ENCODE assay signal across 13 cellular contexts in genomic region chr20:33875055-33875454, GRCh38.
DNase-seq lines count a peak whose midpoint lies in the region; ATAC-seq and TF ChIP-seq lines count a peak whose summit lies in the region.
"Had no signal": no experiment of that assay in that cellular context is flagged by ENCODE, and none has a peak within 500 bp of the region (broad histone marks: within the 10 kb centered on the region; RNA-seq: fewer than 3 reads in every experiment).

No MANE protein-coding gene starts in this region.

- H3K27me3 Mint-ChIP-seq in HFFc6 (ENCODE audit: insufficient read depth): peaks cover 21% of the 10 kb centered on the region
- no peaks in the 10 kb centered on the region for H3K27me3 Mint-ChIP-seq in Caco-2 (ENCODE audit: insufficient read depth, unreplicated experiment)
- H3K27me3 Mint-ChIP-seq: activated naive CD8-positive, alpha-beta T cell had no signal

- CTCF ChIA-PET in Caco-2 (lab: Charles Lee): no interaction called here

- peaks cover 11% of the 10 kb centered on the region for H3K36me3 Mint-ChIP-seq in HFFc6 (ENCODE audit: low read depth)
- no peaks in the 10 kb centered on the region for H3K36me3 Mint-ChIP-seq in Caco-2 (ENCODE audit: insufficient read depth, unreplicated experiment)

- H4K20me1 ChIP-seq in OCI-LY3 (ENCODE audit: insufficient read depth, low read length): no peaks in the 10 kb centered on the region

- H3K27ac ChIP-seq in OCI-LY3 (ENCODE audit: low read length): peak overlapping the region; percentile 36
- H3K27ac ChIP-seq: thoracic aorta had no signal

- POLR2A ChIA-PET in Caco-2 (lab: Charles Lee): no interaction called here

- H3K79me2 ChIP-seq in OCI-LY3 (ENCODE audit: low read length): no peaks in the 10 kb centered on the region

- no peaks in the 10 kb centered on the region for H3K27me3 ChIP-seq in OCI-LY3 (ENCODE audit: low read depth, low read length)
- no peaks in the 10 kb centered on the region for H3K27me3 ChIP-seq in Caco-2 (replicated peaks; ENCODE audit: control insufficient read depth, insufficient read depth, low read length)

- H2AFZ ChIP-seq in OCI-LY3 (ENCODE audit: low read depth, low read length): no peak overlapping the region

- H3K9me3 Mint-ChIP-seq in HFFc6 (peaks cover 25% of the 10 kb centered on the region), Caco-2 (ENCODE audit: unreplicated experiment) (peaks cover 17% of the 10 kb centered on the region)

- H3K36me3 ChIP-seq in OCI-LY3 (replicated peaks; ENCODE audit: low read depth, low read length): no peaks in the 10 kb centered on the region
- no peaks in the 10 kb centered on the region for H3K36me3 ChIP-seq in Caco-2 (ENCODE audit: control insufficient read depth, insufficient read depth, low read length)
- H3K36me3 ChIP-seq: thoracic aorta had no signal

- TF ChIP-seq CTCF in GM12865 (IDR thresholded peaks at IDR 0.05; ENCODE audit: insufficient read depth, low read depth, low read length, missing control alignments) (no peak), OCI-LY3 (IDR thresholded peaks at IDR 0.05; ENCODE audit: low read depth, low read length) (no peak), HFFc6 (IDR thresholded peaks at IDR 0.05) (no peak), Caco-2 (IDR thresholded peaks at IDR 0.05; ENCODE audit: insufficient read depth in 1 of 2, low read depth in 1 of 2, low read length in 1 of 2, severe bottlenecking in 1 of 2, unreplicated experiment in 1 of 2) (no peak)

- ATAC-seq in GM19467 (IDR thresholded peaks at IDR 0.05; ENCODE audit: unreplicated experiment) (peak; percentile 53), HG03045 (IDR thresholded peaks at IDR 0.05; ENCODE audit: unreplicated experiment) (peak; percentile 62), HG03196 (IDR thresholded peaks at IDR 0.05; ENCODE audit: unreplicated experiment) (no peak)
- ATAC-seq: Panc1 had no signal

- H3K4me1 ChIP-seq in OCI-LY3 (ENCODE audit: low read length) (peaks cover 27% of the 10 kb centered on the region), Caco-2 (no peaks in the 10 kb centered on the region)

- DNase-seq in GM12865 (ENCODE audit: low read depth): peak; percentile 86
- no peak for DNase-seq in HFFc6
- DNase-seq in NCI-H1048 (lab: John Stamatoyannopoulos, UW): no peak
- no peak for DNase-seq in Caco-2
- DNase-seq: NCI-H1930, T1000 had no signal

- no peak overlapping the region for H3K4me3 ChIP-seq in GM12865 (ENCODE audit: low read depth, low read length)
- peak overlapping the region; percentile 41 for H3K4me3 ChIP-seq in OCI-LY3 (ENCODE audit: low read length)
- H3K4me3 ChIP-seq in Caco-2 (ENCODE audit: low read depth, low read length): no peak overlapping the region
- H3K4me3 ChIP-seq: thoracic aorta had no signal

- intact Hi-C loops in Caco-2 (cut with micrococcal nuclease; ENCODE audit: unreplicated experiment): no loop called here

- no peak overlapping the region for H3K27ac Mint-ChIP-seq in HFFc6
- no peak overlapping the region for H3K27ac Mint-ChIP-seq in Caco-2 (ENCODE audit: unreplicated experiment)
- H3K27ac Mint-ChIP-seq: activated naive CD8-positive, alpha-beta T cell had no signal

- H3K4me3 Mint-ChIP-seq in HFFc6: no peak overlapping the region
- no peak overlapping the region for H3K4me3 Mint-ChIP-seq in Caco-2 (ENCODE audit: unreplicated experiment)
- H3K4me3 Mint-ChIP-seq: activated naive CD8-positive, alpha-beta T cell had no signal

- 0 out of 2 replicates have a peak, but pooled peaks cover 4% of the 10 kb centered on the region for H3K4me1 Mint-ChIP-seq in HFFc6 (ENCODE audit: low read depth)
- no peaks in the 10 kb centered on the region for H3K4me1 Mint-ChIP-seq in Caco-2 (ENCODE audit: low read depth, unreplicated experiment)

- H3K9me3 ChIP-seq in OCI-LY3 (ENCODE audit: insufficient read depth, low read length) (peaks cover 11% of the 10 kb centered on the region; the same call in 1 of the 2 replicates), Caco-2 (peaks cover 26% of the 10 kb centered on the region)

- peak overlapping the region; percentile 18; the same call in 1 of the 2 replicates for H3K9ac ChIP-seq in OCI-LY3 (ENCODE audit: low read length)

- peak overlapping the region; percentile 64 for H3K4me2 ChIP-seq in OCI-LY3 (ENCODE audit: low read length)

- BruUV-seq in Caco-2 (replicated peaks; lab: Mats Ljungman, UMichigan): no TSS peak
